In genomic region chr3:155631323-155632019, GRCh38 we compare ENCODE assay signal across 1 cellular context.
TF ChIP-seq lines count a peak whose summit lies in the region.

No MANE protein-coding gene starts in this region.

TF ChIP-seq in SK-N-SH, 30 proteins besides CTCF, POLR2A, EP300 and RAD21 (continued from another document):
- TF ChIP-seq REST (IDR thresholded peaks at IDR 0.05; ENCODE audit: low read depth, low read length) (no peak), POLR2AphosphoS5 (IDR thresholded peaks at IDR 0.05; ENCODE audit: low read depth, low read length) (no peak), PBX3 (IDR thresholded peaks at IDR 0.05) (no peak), ZBTB33 (IDR thresholded peaks at IDR 0.05; ENCODE audit: borderline replicate concordance, low read depth) (no peak), MXI1 (IDR thresholded peaks at IDR 0.05; ENCODE audit: low read depth, low read length) (no peak), USF1 (IDR thresholded peaks at IDR 0.05; ENCODE audit: borderline replicate concordance, low read depth) (no peak), SIN3A (IDR thresholded peaks at IDR 0.05; ENCODE audit: borderline replicate concordance, low read depth, low read length) (no peak), RXRA (IDR thresholded peaks at IDR 0.05; ENCODE audit: borderline replicate concordance, low read depth) (no peak), IRF3 (IDR thresholded peaks at IDR 0.05; ENCODE audit: low read depth, low read length) (no peak), ELF1 (IDR thresholded peaks at IDR 0.05) (no peak), NRF1 (IDR thresholded peaks at IDR 0.05; ENCODE audit: low read depth, low read length) (no peak), GABPA (IDR thresholded peaks at IDR 0.05; ENCODE audit: low read depth) (no peak), FOSL2 (IDR thresholded peaks at IDR 0.05; ENCODE audit: borderline replicate concordance, low read depth) (no peak), GATA2 (CRISPR knock-in tag; IDR thresholded peaks at IDR 0.05) (no peak)
